ENCODE assay signal across 3 cellular contexts in the genomic region with DNA sequence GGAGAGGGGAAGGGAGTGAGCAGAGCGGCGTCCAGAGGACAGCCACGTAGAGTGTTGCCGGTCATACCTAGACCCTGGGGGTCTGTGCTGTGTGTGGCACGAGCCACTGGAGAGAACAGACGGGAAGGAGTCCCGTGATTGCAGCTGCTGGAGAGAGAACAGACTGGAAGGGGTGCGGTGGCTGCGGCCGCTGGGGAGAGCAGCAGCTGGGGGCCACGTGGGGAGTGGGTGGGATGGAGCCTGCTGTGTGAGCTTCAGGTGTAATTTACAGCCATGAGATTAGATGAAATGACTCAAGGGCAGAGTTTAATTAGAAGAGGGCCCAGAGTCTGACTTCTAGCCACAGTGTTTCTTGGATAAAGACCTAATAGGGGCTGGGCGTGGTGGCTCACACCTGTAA. TPM values are rescaled to one million over a fixed set of nuclear protein-coding genes. Genes with fewer than 3 reads are reported as not detected.
"Had no signal": no experiment of that assay in that cellular context is flagged by ENCODE, and none has a peak within 500 bp of the region (broad histone marks: within the 10 kb centered on the region; RNA-seq: fewer than 3 reads in every experiment).

No MANE protein-coding gene starts in this region.

RNA-seq across cellular contexts. Expression of a gene that starts 4.6 kb away (rescaled TPM):
- total RNA-seq: LHCN-M2, M059J, MCF 10A had no signal
